Comparison of ENCODE assay signal across 18 cellular contexts in the genomic region with DNA sequence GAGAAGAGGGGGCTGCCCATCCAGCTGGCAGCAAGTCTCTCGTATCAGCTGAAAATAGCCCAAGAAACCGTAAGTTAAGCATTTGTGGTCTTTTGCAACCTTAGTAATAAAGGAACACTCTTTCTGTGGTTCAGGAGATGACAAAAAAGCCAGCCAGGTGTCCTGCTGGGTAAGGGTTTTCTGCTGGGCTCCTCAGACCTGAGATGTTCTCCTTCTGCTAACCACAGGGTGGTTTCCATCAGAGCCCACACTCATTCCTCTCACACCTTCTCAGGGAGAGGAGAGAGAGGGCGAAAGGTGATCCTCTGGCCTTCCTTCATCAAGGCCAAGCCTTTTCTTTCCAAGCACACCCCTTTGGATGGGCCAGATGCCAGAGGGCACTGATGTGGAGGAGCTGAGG.
A peak's percentile ranks its signal among the peaks of the same experiment; 100 is the strongest.
DNase-seq lines count a peak whose midpoint lies in the region; ATAC-seq and TF ChIP-seq lines count a peak whose summit lies in the region.
"Had no signal": no experiment of that assay in that cellular context is flagged by ENCODE, and none has a peak within 500 bp of the region (broad histone marks: within the 10 kb centered on the region; RNA-seq: fewer than 3 reads in every experiment).

No MANE protein-coding gene starts in this region.

- H3K79me2 ChIP-seq in KMS-11 (ENCODE audit: insufficient read depth, low read depth) (no peaks in the 10 kb centered on the region), hepatocyte (no peaks in the 10 kb centered on the region)

- peak; percentile 53 for ATAC-seq in GM18505 (IDR thresholded peaks at IDR 0.05; ENCODE audit: unreplicated experiment)
- ATAC-seq in GM19468 (IDR thresholded peaks at IDR 0.05; ENCODE audit: extremely low read depth, unreplicated experiment), result peak; percentile 34
- ATAC-seq in HG02938 (IDR thresholded peaks at IDR 0.05; ENCODE audit: unreplicated experiment), result peak; percentile 61
- ATAC-seq: naive thymus-derived CD4-positive, alpha-beta T cell; T-cell had no signal

- intact Hi-C loops in activated naive CD4-positive, alpha-beta T cell treated with anti-CD3 and anti-CD28 coated beads for 36 hours (cut with micrococcal nuclease), result no loop called here

- H3K4me1 ChIP-seq in KMS-11 (ENCODE audit: low read depth, poor library complexity, severe bottlenecking) (peaks cover 98% of the 10 kb centered on the region), hepatocyte (ENCODE audit: insufficient read depth) (no peaks in the 10 kb centered on the region)
- H3K4me1 ChIP-seq: colonic mucosa, sigmoid colon had no signal

- peak overlapping the region; percentile 15; the same call in 1 of the 2 replicates for H2AFZ ChIP-seq in KMS-11 (ENCODE audit: low read depth)
- H2AFZ ChIP-seq in hepatocyte, result no peak overlapping the region

- H3K9me3 Mint-ChIP-seq in activated naive CD4-positive, alpha-beta T cell treated with anti-CD3 and anti-CD28 coated beads for 36 hours, result no peaks in the 10 kb centered on the region
- H3K9me3 Mint-ChIP-seq: IgD-negative memory B cell; naive thymus-derived CD4-positive, alpha-beta T cell; T-cell had no signal

- no peak for TF ChIP-seq POLR2A in GM18505 (IDR thresholded peaks at IDR 0.05; ENCODE audit: borderline replicate concordance, extremely low read depth, insufficient read depth, insufficient read length)

- H4K20me1 ChIP-seq in KMS-11 (ENCODE audit: insufficient read depth) (no peaks in the 10 kb centered on the region), hepatocyte (ENCODE audit: insufficient read depth, poor library complexity, severe bottlenecking) (no peaks in the 10 kb centered on the region)

- TF ChIP-seq CTCF in KMS-11 (conservative IDR thresholded peaks at IDR 0.05; ENCODE audit: low read depth, low read length) (no peak), hepatocyte (IDR thresholded peaks at IDR 0.05; ENCODE audit: poor library complexity) (no peak)

- no peaks in the 10 kb centered on the region for H3K27me3 Mint-ChIP-seq in activated naive CD4-positive, alpha-beta T cell treated with anti-CD3 and anti-CD28 coated beads for 36 hours (ENCODE audit: low read depth)
- H3K27me3 Mint-ChIP-seq: T-cell had no signal

- H3K9ac ChIP-seq in KMS-11, result peak overlapping the region; percentile 42; the same call in 1 of the 2 replicates

- peak overlapping the region; percentile 90 for H3K4me2 ChIP-seq in KMS-11
- no peak overlapping the region for H3K4me2 ChIP-seq in hepatocyte

- DNase-seq in HuH-7 (ENCODE audit: low spot score), result no peak
- DNase-seq in activated naive CD4-positive, alpha-beta T cell treated with anti-CD3 and anti-CD28 coated beads for 36 hours, result no peak
- no peak for DNase-seq in ACHN
- DNase-seq in hepatocyte (ENCODE audit: low spot score), result no peak
- DNase-seq: activated CD8-positive, alpha-beta memory T cell treated with anti-CD3 and anti-CD28 coated beads for 24 hours; colonic mucosa; GDM1; HCEC 1CT; naive thymus-derived CD4-positive, alpha-beta T cell; NCI-H1694 treated with DMSO at 0.1 percent for 48 hours; sigmoid colon; T-cell had no signal

- CTCF ChIA-PET in activated naive CD4-positive, alpha-beta T cell treated with anti-CD3 and anti-CD28 coated beads for 36 hours (lab: Charles Lee), result no interaction called here

- no peaks in the 10 kb centered on the region for H3K9me2 ChIP-seq in hepatocyte (replicated peaks; ENCODE audit: insufficient read depth)

- no peaks in the 10 kb centered on the region for H3K36me3 ChIP-seq in KMS-11 (ENCODE audit: insufficient read depth)
- no peaks in the 10 kb centered on the region for H3K36me3 ChIP-seq in hepatocyte (replicated peaks; ENCODE audit: insufficient read depth, low read depth)
- H3K36me3 ChIP-seq: colonic mucosa, sigmoid colon had no signal

- in situ Hi-C loops in ACHN (cut with HindIII; ENCODE audit: low pct_ligation_motif_present, low pct_unique_long_range_greater_than_20kb, low sequenced_read_pairs), result no loop called here

- H3K4me3 ChIP-seq in KMS-11 (IDR thresholded peaks at IDR 0.05; ENCODE audit: insufficient read depth, low read depth, low read length), result no peak overlapping the region
- H3K4me3 ChIP-seq in hepatocyte, result no peak overlapping the region
- H3K4me3 ChIP-seq: colonic mucosa, sigmoid colon had no signal

- H3K4me1 Mint-ChIP-seq in activated naive CD4-positive, alpha-beta T cell treated with anti-CD3 and anti-CD28 coated beads for 36 hours (ENCODE audit: low read depth), result no peaks in the 10 kb centered on the region
- H3K4me1 Mint-ChIP-seq: IgD-negative memory B cell, T-cell had no signal

- 78% methylated on average over 3 of the region's 3 CpGs for WGBS in hepatocyte (ENCODE audit: low lambda C conversion rate, missing lambda C conversion rate)

- H3K27ac ChIP-seq in KMS-11 (peak overlapping the region; percentile 85), hepatocyte (no peak overlapping the region)
- H3K27ac ChIP-seq: C4-2B, colonic mucosa, sigmoid colon had no signal

- no peaks in the 10 kb centered on the region for H3K27me3 ChIP-seq in KMS-11 (ENCODE audit: insufficient read depth, low read depth)
- no peaks in the 10 kb centered on the region for H3K27me3 ChIP-seq in hepatocyte
- H3K27me3 ChIP-seq: colonic mucosa, sigmoid colon had no signal

- no peaks in the 10 kb centered on the region for H3K36me3 Mint-ChIP-seq in activated naive CD4-positive, alpha-beta T cell treated with anti-CD3 and anti-CD28 coated beads for 36 hours (ENCODE audit: low read depth)
- H3K36me3 Mint-ChIP-seq: IgD-negative memory B cell; naive thymus-derived CD4-positive, alpha-beta T cell; T-cell had no signal

- H3K4me3 Mint-ChIP-seq in activated naive CD4-positive, alpha-beta T cell treated with anti-CD3 and anti-CD28 coated beads for 36 hours, result no peak overlapping the region
- H3K4me3 Mint-ChIP-seq: IgD-negative memory B cell; naive thymus-derived CD4-positive, alpha-beta T cell; T-cell had no signal

- no peaks in the 10 kb centered on the region for H3K9me3 ChIP-seq in hepatocyte (ENCODE audit: low read depth)
- H3K9me3 ChIP-seq: colonic mucosa, sigmoid colon had no signal

- H3K27ac Mint-ChIP-seq in activated naive CD4-positive, alpha-beta T cell treated with anti-CD3 and anti-CD28 coated beads for 36 hours, result no peak overlapping the region
- H3K27ac Mint-ChIP-seq: IgD-negative memory B cell; naive thymus-derived CD4-positive, alpha-beta T cell; T-cell had no signal
